ENCODE assay signal across 1 cellular context in genomic region chr19:50376166-50377050, GRCh38.
TF ChIP-seq lines count a peak whose summit lies in the region.

NR1H2 (plus strand) TSS chr19:50376457; CDS start chr19:50377606, 1,149 bp downstream.

TF ChIP-seq in HepG2, 621 proteins besides CTCF, POLR2A, EP300 and RAD21 (continued from another document and continues in another):
- TF ChIP-seq PRPF4 (IDR thresholded peaks at IDR 0.05; ENCODE audit: low read depth, low read length, poor library complexity, severe bottlenecking) (no peak), ETV5 (CRISPR knock-in tag; IDR thresholded peaks at IDR 0.05; ENCODE audit: borderline replicate concordance) (peak; percentile 97), REXO4 (CRISPR knock-in tag; IDR thresholded peaks at IDR 0.05; ENCODE audit: borderline replicate concordance) (no peak), UBTF (CRISPR knock-in tag; IDR thresholded peaks at IDR 0.05) (no peak), MXD3 (CRISPR knock-in tag; IDR thresholded peaks at IDR 0.05) (no peak), TEAD3 (CRISPR knock-in tag; optimal IDR thresholded peaks at IDR 0.05; ENCODE audit: borderline replicate concordance) (peak; percentile 73), HNRNPUL1 (IDR thresholded peaks at IDR 0.05; ENCODE audit: low read depth, low read length) (no peak), ZFP90 (CRISPR knock-in tag; IDR thresholded peaks at IDR 0.05; ENCODE audit: borderline replicate concordance) (peak; percentile 29; the same call in 1 of the 2 replicates), ZNF816 (CRISPR knock-in tag; IDR thresholded peaks at IDR 0.05; ENCODE audit: borderline replicate concordance) (no peak), NRL (CRISPR knock-in tag; IDR thresholded peaks at IDR 0.05; ENCODE audit: borderline replicate concordance) (peak; percentile 69), ZNF639 (CRISPR knock-in tag; conservative IDR thresholded peaks at IDR 0.05) (peak; percentile 86), THAP11 (CRISPR knock-in tag; IDR thresholded peaks at IDR 0.05) (peak; percentile 97), SALL1 (CRISPR knock-in tag; IDR thresholded peaks at IDR 0.05) (peak; percentile 77), ZNF614 (CRISPR knock-in tag; IDR thresholded peaks at IDR 0.05; ENCODE audit: borderline replicate concordance) (peak; percentile 94; the same call in 1 of the 2 replicates), ATF4 (CRISPR knock-in tag; IDR thresholded peaks at IDR 0.05) (peak in 1 of 2 experiments; percentile 64; a peak in 1 of 4 replicates), ZNF556 (CRISPR knock-in tag; IDR thresholded peaks at IDR 0.05; ENCODE audit: borderline replicate concordance) (peak; percentile 96; the same call in 1 of the 2 replicates), KIAA2018 (CRISPR knock-in tag; IDR thresholded peaks at IDR 0.05; ENCODE audit: borderline replicate concordance) (no peak), GTF2F1 (IDR thresholded peaks at IDR 0.05; ENCODE audit: low read length) (no peak), ELF4 (CRISPR knock-in tag; IDR thresholded peaks at IDR 0.05; ENCODE audit: borderline replicate concordance) (peak; percentile 90), MIER2 (CRISPR knock-in tag; IDR thresholded peaks at IDR 0.05) (no peak), EEA1 (CRISPR knock-in tag; IDR thresholded peaks at IDR 0.05; ENCODE audit: borderline replicate concordance) (no peak), ZNF597 (CRISPR knock-in tag; IDR thresholded peaks at IDR 0.05) (no peak), ZNF512 (CRISPR knock-in tag; IDR thresholded peaks at IDR 0.05) (no peak), CREM (IDR thresholded peaks at IDR 0.05) (peak; percentile 96), CREM (CRISPR knock-in tag; IDR thresholded peaks at IDR 0.05) (peak; percentile 56; the same call in 1 of the 2 replicates), ZNF10 (CRISPR knock-in tag; IDR thresholded peaks at IDR 0.05; ENCODE audit: borderline replicate concordance, low read depth) (no peak), ATAD3A (CRISPR knock-in tag; IDR thresholded peaks at IDR 0.05) (no peak), CEBPG (CRISPR knock-in tag; IDR thresholded peaks at IDR 0.05) (peak; percentile 78), ZNF724P (CRISPR knock-in tag; IDR thresholded peaks at IDR 0.05; ENCODE audit: borderline replicate concordance) (no peak), ZNF768 (CRISPR knock-in tag; IDR thresholded peaks at IDR 0.05) (no peak; the same call in none of the 2 replicates), KLF16 (CRISPR knock-in tag; IDR thresholded peaks at IDR 0.05) (peak in 1 of 2 experiments; percentile 93; a peak in 2 of 4 replicates), MLX (CRISPR knock-in tag; IDR thresholded peaks at IDR 0.05) (no peak; the same call in 1 of the 2 replicates), AHR (CRISPR knock-in tag; IDR thresholded peaks at IDR 0.05) (no peak; the same call in 1 of the 2 replicates), IRF2 (CRISPR knock-in tag; IDR thresholded peaks at IDR 0.05) (peak; percentile 85; the same call in 1 of the 2 replicates), SP5 (CRISPR knock-in tag; IDR thresholded peaks at IDR 0.05; ENCODE audit: borderline replicate concordance, low read depth) (peak; percentile 53; the same call in 1 of the 2 replicates), ZBTB33 (CRISPR knock-in tag; IDR thresholded peaks at IDR 0.05) (peak; percentile 43; the same call in 1 of the 2 replicates), ZEB1 (IDR thresholded peaks at IDR 0.05; ENCODE audit: insufficient replicate concordance, low read depth) (no peak), CBX2 (IDR thresholded peaks at IDR 0.05; ENCODE audit: low read depth, low read length) (no peak), CBX2 (CRISPR knock-in tag; IDR thresholded peaks at IDR 0.05; ENCODE audit: low read depth) (no peak), ZNF276 (CRISPR knock-in tag; IDR thresholded peaks at IDR 0.05; ENCODE audit: low read depth) (peak; percentile 80; the same call in 1 of the 2 replicates), SATB2 (CRISPR knock-in tag; IDR thresholded peaks at IDR 0.05) (no peak)
